In genomic region chr2:235621736-235622135, GRCh38 we compare ENCODE assay signal across 27 cellular contexts.
"Had no signal": no experiment of that assay in that cellular context is flagged by ENCODE, and none has a peak within 500 bp of the region (broad histone marks: within the 10 kb centered on the region; RNA-seq: fewer than 3 reads in every experiment).

No MANE protein-coding gene starts in this region.

- H3K4me1 ChIP-seq: colonic mucosa, prostate gland had no signal

- H2AFZ ChIP-seq: hepatocyte had no signal

- H3K27me3 ChIP-seq: colonic mucosa, gastrocnemius medialis, hepatocyte, ovary, sigmoid colon, vagina had no signal

- H3K36me3 Mint-ChIP-seq: activated naive CD8-positive, alpha-beta T cell had no signal

- H3K4me3 Mint-ChIP-seq: activated naive CD8-positive, alpha-beta T cell; nephron had no signal

- ATAC-seq: gastrocnemius medialis, left cardiac atrium had no signal

- H3K27ac Mint-ChIP-seq: activated naive CD8-positive, alpha-beta T cell; nephron had no signal

- H3K27ac ChIP-seq: colonic mucosa, gastrocnemius medialis, hepatocyte, ovary, prostate gland, sigmoid colon, thoracic aorta, vagina, VCaP had no signal

- H3K4me3 ChIP-seq: colonic mucosa, gastrocnemius medialis, hepatocyte, ovary, prostate gland, sigmoid colon, thoracic aorta, vagina had no signal

- H3K4me2 ChIP-seq: hepatocyte had no signal

- H3K36me3 ChIP-seq: colonic mucosa, gastrocnemius medialis, ovary, prostate gland, sigmoid colon, thoracic aorta, vagina had no signal

- H3K9me3 ChIP-seq: colonic mucosa, gastrocnemius medialis, ovary, prostate gland, sigmoid colon, thoracic aorta, vagina had no signal

- DNase-seq: activated CD4-positive, alpha-beta T cell treated with anti-CD3 and anti-CD28 coated beads for 48 hours; activated CD4-positive, alpha-beta T cell treated with anti-CD3 and anti-CD28 coated beads, Interleukin-2, amount 50 U/mL, for 48 hours; activated CD8-positive, alpha-beta memory T cell treated with anti-CD3 and anti-CD28 coated beads for 24 hours; activated effector memory CD4-positive, alpha-beta T cell treated with Interleukin-2 at 50 U/mL for 16 hours; activated naive CD4-positive, alpha-beta T cell treated with Interleukin-2 at 50 U/mL for 16 hours; aorta; central memory CD4-positive, alpha-beta T cell; colonic mucosa; effector memory CD4-positive, alpha-beta T cell; gastrocnemius medialis; glutamatergic neuron; islet precursor cell; left cardiac atrium; mammary epithelial cell; ovary; retina; sigmoid colon; stimulated activated naive CD4-positive, alpha-beta T cell; T-helper 9 cell; trophoblast cell had no signal

- H3K9me3 Mint-ChIP-seq: nephron had no signal
